In genomic region chr18:34576622-34577021, GRCh38 we compare ENCODE assay signal across 23 cellular contexts.
DNase-seq lines count a peak whose midpoint lies in the region; ATAC-seq and TF ChIP-seq lines count a peak whose summit lies in the region.
"Had no signal": no experiment of that assay in that cellular context is flagged by ENCODE, and none has a peak within 500 bp of the region (broad histone marks: within the 10 kb centered on the region; RNA-seq: fewer than 3 reads in every experiment).

No MANE protein-coding gene starts in this region.

- no peaks in the 10 kb centered on the region; the same call in 1 of the 2 replicates for H3K27me3 ChIP-seq in GM06990 (replicated peaks; ENCODE audit: control insufficient read depth, insufficient read depth, low read length)
- H3K27me3 ChIP-seq: MG63, SJCRH30 had no signal

- ATAC-seq in HG03280 (IDR thresholded peaks at IDR 0.05; ENCODE audit: unreplicated experiment) (no peak), GM21360 (IDR thresholded peaks at IDR 0.05; ENCODE audit: unreplicated experiment) (no peak)
- ATAC-seq: K562, PC-3, Right ventricle myocardium inferior had no signal

- DNase-seq in GM06990 (ENCODE audit: extremely low read depth, insufficient read length) (no peak), LNCaP clone FGC (ENCODE audit: low read depth) (no peak), renal cortical epithelial cell (ENCODE audit: low read depth) (peak; percentile 16), NK-92 (lab: John Stamatoyannopoulos, UW; ENCODE audit: unreplicated experiment) (no peak)
- DNase-seq: CD4-positive, CD25-positive, alpha-beta regulatory T cell; DMS53; Kasumi-1; MG63; NCI-H1694; NCI-H2081; NCI-H2171; NCI-H226; NCI-H510A; NCI-H69; NK-92 treated with Interleukin-12 subunit alpha and Interleukin-12 subunit beta, amount 100 ng/mL, for 24 hours; PC-3; SJCRH30; T-helper 2 cell had no signal

- H3K36me3 ChIP-seq in GM06990 (ENCODE audit: control insufficient read depth, insufficient read depth, low read length), result no peaks in the 10 kb centered on the region
- H3K36me3 ChIP-seq: MG63, SJCRH30 had no signal

- H3K27ac ChIP-seq in VCaP, result no peak overlapping the region
- H3K27ac ChIP-seq: SJCRH30 had no signal

- H3K4me3 ChIP-seq in GM06990 (replicated peaks; ENCODE audit: low read depth, low read length) (no peak overlapping the region), LNCaP clone FGC (ENCODE audit: low read depth, low read length) (no peak overlapping the region)
- H3K4me3 ChIP-seq: K562, MG63, SJCRH30 had no signal

- TF ChIP-seq CTCF in GM06990 (IDR thresholded peaks at IDR 0.05; ENCODE audit: insufficient read depth, low read length, poor library complexity, severe bottlenecking), result peak; percentile 36
- 0 out of 2 replicates have a peak, but pooled peaks have one; percentile 20 for TF ChIP-seq CTCF in LNCaP clone FGC (IDR thresholded peaks at IDR 0.05; ENCODE audit: control insufficient read depth, extremely low read depth, insufficient read depth)
- peak; percentile 21 for TF ChIP-seq CTCF in VCaP (conservative IDR thresholded peaks at IDR 0.05)
